ENCODE assay signal across 13 cellular contexts in the genomic region with DNA sequence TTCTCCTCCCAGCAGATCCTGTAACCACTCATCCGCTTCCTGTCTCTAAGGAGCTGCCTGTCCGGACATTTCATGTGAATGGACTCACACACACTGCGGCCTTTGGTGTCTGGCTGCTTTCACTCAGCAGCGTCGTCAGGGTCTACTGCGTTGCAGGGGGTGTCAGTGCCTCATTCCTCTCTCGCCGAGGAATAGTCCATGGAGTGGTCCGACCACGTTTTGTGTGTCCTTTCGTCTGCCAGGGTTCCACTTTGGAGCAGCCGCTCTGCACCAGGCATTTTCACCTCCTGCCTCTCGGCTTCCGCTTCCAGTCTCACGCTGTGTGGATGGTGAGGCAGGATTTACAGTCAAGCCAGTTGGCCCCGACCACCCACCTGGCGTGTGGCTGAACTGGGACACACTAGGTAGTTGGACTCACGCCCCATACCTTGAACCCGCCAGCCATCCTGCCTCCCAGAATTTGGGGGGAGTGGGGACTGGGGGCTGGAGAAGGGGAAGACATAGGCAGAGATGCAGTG.
A peak's percentile ranks its signal among the peaks of the same experiment; 100 is the strongest.
DNase-seq lines count a peak whose midpoint lies in the region; ATAC-seq and TF ChIP-seq lines count a peak whose summit lies in the region.
"Had no signal": no experiment of that assay in that cellular context is flagged by ENCODE, and none has a peak within 500 bp of the region (broad histone marks: within the 10 kb centered on the region; RNA-seq: fewer than 3 reads in every experiment).

No MANE protein-coding gene starts in this region.

- no peak overlapping the region for H2AFZ ChIP-seq in GM23338
- H2AFZ ChIP-seq in neural progenitor cell (replicated peaks), result no peak overlapping the region
- no peak overlapping the region for H2AFZ ChIP-seq in PC-9

- no peak overlapping the region for H3K4me3 Mint-ChIP-seq in GM23338
- H3K4me3 Mint-ChIP-seq in brain, result no peak overlapping the region
- H3K4me3 Mint-ChIP-seq in neural progenitor cell, result no peak overlapping the region

- H3K27me3 ChIP-seq in GM23338 (ENCODE audit: insufficient read depth) (no peaks in the 10 kb centered on the region), Panc1 (ENCODE audit: control insufficient read depth, insufficient read depth, low read length) (no peaks in the 10 kb centered on the region), neural progenitor cell (peaks cover 29% of the 10 kb centered on the region), PC-9 (ENCODE audit: insufficient read depth, low read depth) (no peaks in the 10 kb centered on the region), adrenal gland (no peaks in the 10 kb centered on the region)
- H3K27me3 ChIP-seq: BLaER1 had no signal

- in situ Hi-C loops in Panc1 (cut with HindIII; ENCODE audit: low pct_unique_long_range_greater_than_20kb, low sequenced_read_pairs), result no loop called here

- H3K4me3 ChIP-seq in GM23338 (no peak overlapping the region), Panc1 (ENCODE audit: low read depth in 2 of 2, low read length in 2 of 2) (no peak overlapping the region), neural progenitor cell (no peak overlapping the region), PC-9 (no peak overlapping the region), adrenal gland (no peak overlapping the region)
- H3K4me3 ChIP-seq: BLaER1 had no signal

- no TSS peak for BruUV-seq in Panc1 (replicated peaks; lab: Mats Ljungman, UMichigan)
- no TSS peak for BruUV-seq in PC-9 (replicated peaks; lab: Mats Ljungman, UMichigan)

- H3K27me3 Mint-ChIP-seq in GM23338 (ENCODE audit: insufficient read depth, low read depth, poor library complexity) (peaks cover 17% of the 10 kb centered on the region), brain (peaks cover 7% of the 10 kb centered on the region), neural progenitor cell (ENCODE audit: insufficient read depth, low read depth) (peaks cover 24% of the 10 kb centered on the region)

- H3K9me3 ChIP-seq in Panc1 (ENCODE audit: control insufficient read depth, insufficient read depth, low read depth, low read length), result no peaks in the 10 kb centered on the region
- H3K9me3 ChIP-seq in neural progenitor cell (ENCODE audit: low read depth), result no peaks in the 10 kb centered on the region
- H3K9me3 ChIP-seq in PC-9 (ENCODE audit: insufficient read depth, low read depth), result no peaks in the 10 kb centered on the region
- no peaks in the 10 kb centered on the region for H3K9me3 ChIP-seq in adrenal gland (replicated peaks in 1 of 3)
- H3K9me3 ChIP-seq: BLaER1 had no signal

- H3K4me2 ChIP-seq in GM23338, result no peak overlapping the region
- H3K4me2 ChIP-seq in neural progenitor cell, result no peak overlapping the region
- no peak overlapping the region for H3K4me2 ChIP-seq in PC-9

- H3F3A ChIP-seq in GM23338 (replicated peaks; ENCODE audit: low read depth), result 0 out of 2 replicates have a peak, but pooled peaks cover 4% of the 10 kb centered on the region
- H3F3A ChIP-seq in neural progenitor cell (ENCODE audit: low read depth), result peaks cover 4% of the 10 kb centered on the region
- H3F3A ChIP-seq in PC-9 (ENCODE audit: insufficient read depth, low read depth), result peaks cover 5% of the 10 kb centered on the region; the same call in 1 of the 2 replicates

- DNase-seq in GM23338 (ENCODE audit: low spot score) (no peak), Panc1 (ENCODE audit: low read depth, low spot score) (no peak), neural progenitor cell (ENCODE audit: low spot score) (no peak), PC-9 (no peak), adrenal gland (no peak)
- DNase-seq in activated CD4-positive, alpha-beta T cell treated with anti-CD3 and anti-CD28 coated beads, Interleukin-2, amount 50 U/mL, for 48 hours, result no peak
- DNase-seq: H7; Kasumi-1; NCI-H1417 treated with DMSO at 0.1 percent for 48 hours; NK-92 treated with Interleukin-12 subunit alpha and Interleukin-12 subunit beta, amount 100 ng/mL, for 24 hours; Right ventricle myocardium superior had no signal

- H3K4me1 Mint-ChIP-seq in GM23338, result peaks cover 35% of the 10 kb centered on the region
- H3K4me1 Mint-ChIP-seq in brain, result peaks cover 46% of the 10 kb centered on the region
- peaks cover 35% of the 10 kb centered on the region for H3K4me1 Mint-ChIP-seq in neural progenitor cell

- POLR2A ChIA-PET in Panc1 (lab: Charles Lee) (no interaction called here), PC-9 (lab: Charles Lee; ENCODE audit: unreplicated experiment) (interaction anchor here (0.5 kb wide), 1 partner anchor 173 kb away, joined by 4 read pairs; no protein-coding TSS in a partner anchor)

- H3K36me3 Mint-ChIP-seq in GM23338 (ENCODE audit: low read depth) (no peaks in the 10 kb centered on the region), brain (no peaks in the 10 kb centered on the region), neural progenitor cell (no peaks in the 10 kb centered on the region)

- no peak for TF ChIP-seq CTCF in GM23338 (conservative IDR thresholded peaks at IDR 0.05; ENCODE audit: low read depth in 2 of 2)
- TF ChIP-seq CTCF in Panc1 (IDR thresholded peaks at IDR 0.05), result no peak
- TF ChIP-seq CTCF in brain (conservative IDR thresholded peaks at IDR 0.05), result no peak
- TF ChIP-seq CTCF in neural progenitor cell (IDR thresholded peaks at IDR 0.05), result no peak
- TF ChIP-seq CTCF in PC-9 (conservative IDR thresholded peaks at IDR 0.05), result no peak
- TF ChIP-seq CTCF in adrenal gland (IDR thresholded peaks at IDR 0.05), result no peak

- H3K36me3 ChIP-seq in GM23338 (ENCODE audit: insufficient read depth) (no peaks in the 10 kb centered on the region), Panc1 (ENCODE audit: control insufficient read depth, insufficient read depth, low read length) (no peaks in the 10 kb centered on the region), neural progenitor cell (no peaks in the 10 kb centered on the region), PC-9 (ENCODE audit: low read depth) (no peaks in the 10 kb centered on the region), adrenal gland (replicated peaks in 1 of 2) (no peaks in the 10 kb centered on the region)
- H3K36me3 ChIP-seq: BLaER1 had no signal

- no peak overlapping the region for H3K9ac ChIP-seq in neural progenitor cell

- H3K27ac ChIP-seq in GM23338 (ENCODE audit: low read depth) (no peak overlapping the region), Panc1 (ENCODE audit: low read length) (peak overlapping the region; percentile 5; the same call in 1 of the 2 replicates), neural progenitor cell (no peak overlapping the region), PC-9 (no peak overlapping the region), adrenal gland (peak overlapping the region in 2 of 5 donors; percentile 70 to 84)

- H3K27ac Mint-ChIP-seq in GM23338 (peak overlapping the region; percentile 1; the same call in 1 of the 2 replicates), brain (peak overlapping the region; percentile 10 to 78 (median 39)), neural progenitor cell (peak overlapping the region; percentile 52)

- H3K9me3 Mint-ChIP-seq in GM23338 (no peaks in the 10 kb centered on the region), brain (no peaks in the 10 kb centered on the region), neural progenitor cell (no peaks in the 10 kb centered on the region)

- 0 out of 2 replicates have a peak, but pooled peaks cover 4% of the 10 kb centered on the region for H3K79me2 ChIP-seq in GM23338 (replicated peaks; ENCODE audit: insufficient read depth)
- H3K79me2 ChIP-seq in neural progenitor cell (ENCODE audit: low read depth), result no peaks in the 10 kb centered on the region
- H3K79me2 ChIP-seq in PC-9 (ENCODE audit: low read depth), result no peaks in the 10 kb centered on the region

- WGBS in adrenal gland, 4 donors, result 88 to 93% (median 90%) methylated on average over 19 of the region's 19 CpGs

- CTCF ChIA-PET in Panc1 (lab: Charles Lee) (interaction anchor here (0.6 kb wide), 1 partner anchor 9 kb away, joined by 3 read pairs; no protein-coding TSS in a partner anchor), PC-9 (lab: Charles Lee) (interaction anchor here (0.6 kb wide), 2 partner anchors 21 to 692 kb away, joined by 3 to 8 read pairs; no protein-coding TSS in a partner anchor)

- ATAC-seq in GM23338 (no peak), Panc1 (no peak)

- no peaks in the 10 kb centered on the region for H4K20me1 ChIP-seq in GM23338 (replicated peaks; ENCODE audit: insufficient read depth)
- peaks cover 28% of the 10 kb centered on the region for H4K20me1 ChIP-seq in neural progenitor cell (ENCODE audit: low read depth)
- no peaks in the 10 kb centered on the region; the same call in 1 of the 2 replicates for H4K20me1 ChIP-seq in PC-9 (ENCODE audit: insufficient read depth)
- H4K20me1 ChIP-seq: BLaER1 had no signal

- H3K9me2 ChIP-seq in GM23338 (ENCODE audit: insufficient read depth), result no peaks in the 10 kb centered on the region
- no peaks in the 10 kb centered on the region for H3K9me2 ChIP-seq in PC-9 (ENCODE audit: insufficient read depth)

- intact Hi-C loops in Panc1 (cut with micrococcal nuclease; ENCODE audit: unreplicated experiment), result no loop called here
- intact Hi-C loops in PC-9 (cut with micrococcal nuclease; ENCODE audit: unreplicated experiment), result loop anchor here (5.0 to 10.0 kb wide), 2 partner anchors 94 to 183 kb away; no protein-coding TSS in a partner anchor
- intact Hi-C loops in adrenal gland (cut with DNase I), result no loop called here

- no peak for TF ChIP-seq POLR2A in adrenal gland (IDR thresholded peaks at IDR 0.05)

- H3K4me1 ChIP-seq in GM23338 (ENCODE audit: insufficient read depth) (peaks cover 16% of the 10 kb centered on the region; the same call in 1 of the 2 replicates), Panc1 (ENCODE audit: control insufficient read depth, insufficient read depth, low read length) (peaks cover 47% of the 10 kb centered on the region), neural progenitor cell (peaks cover 19% of the 10 kb centered on the region), PC-9 (replicated peaks; ENCODE audit: insufficient read depth) (no peaks in the 10 kb centered on the region), adrenal gland (replicated peaks in 1 of 2) (peaks cover 28 to 31% of the 10 kb centered on the region in 2 donors)

TF ChIP-seq in GM23338, 12 proteins besides CTCF, POLR2A, EP300 and RAD21 (continues in another document):
- no peak for TF ChIP-seq ZNF114 (CRISPR knock-in tag; IDR thresholded peaks at IDR 0.05)

Comparison
In these comparisons a context has a peak if more than half of its experiments do, and no peak if none do; other contexts are left out.
1. H3K27ac Mint-ChIP-seq: peak in every context shown above with its lines; median percentile 52 in neural progenitor cell; 39 in brain; 1 in GM23338.